Comparison of ENCODE assay signal across 17 cellular contexts in the genomic region with DNA sequence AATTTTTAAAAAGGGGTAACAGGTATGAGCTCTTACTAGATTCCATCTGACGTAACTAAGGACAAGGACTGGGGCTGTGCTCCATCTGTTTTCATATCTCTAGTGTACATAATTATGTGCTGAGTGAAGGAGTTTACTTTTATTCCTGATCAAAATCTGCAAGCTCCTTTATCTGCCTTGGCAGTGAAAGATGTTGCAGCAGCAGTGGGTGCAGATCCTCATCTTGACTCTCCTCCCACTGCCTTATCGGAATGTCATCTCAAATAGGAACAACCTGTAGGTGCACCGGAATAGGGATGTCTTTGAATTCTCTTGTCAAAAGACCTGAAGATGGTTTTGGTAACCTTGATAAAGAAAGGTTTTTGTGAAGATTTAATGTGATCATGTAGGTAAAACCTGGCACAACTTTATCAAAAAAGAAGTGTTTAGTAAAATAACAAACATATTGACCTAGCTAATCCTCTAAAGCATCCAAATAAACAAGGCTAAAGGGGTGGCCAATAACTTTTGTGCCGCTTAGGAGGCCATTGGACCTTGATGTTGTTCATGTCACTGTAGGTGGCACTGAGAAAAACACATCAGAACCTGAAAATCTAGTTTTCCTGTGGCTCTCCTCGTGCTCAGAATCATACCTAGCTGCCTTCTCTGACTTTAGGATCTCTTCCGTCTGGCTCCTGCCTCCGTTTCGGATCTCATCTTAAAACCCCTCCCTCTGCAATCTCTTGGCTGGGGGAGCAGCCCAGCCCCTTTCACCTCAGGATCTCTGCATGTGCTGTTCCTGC. TPM values are rescaled to one million over a fixed set of nuclear protein-coding genes. Genes with fewer than 3 reads are reported as not detected.
DNase-seq lines count a peak whose midpoint lies in the region; ATAC-seq, FAIRE-seq and TF ChIP-seq lines count a peak whose summit lies in the region.
"Had no signal": no experiment of that assay in that cellular context is flagged by ENCODE, and none has a peak within 500 bp of the region (broad histone marks: within the 10 kb centered on the region; RNA-seq: fewer than 3 reads in every experiment).

No MANE protein-coding gene starts in this region.

- H3K9me2 ChIP-seq in GM23338 (ENCODE audit: insufficient read depth) (no peaks in the 10 kb centered on the region), PC-9 (ENCODE audit: insufficient read depth) (no peaks in the 10 kb centered on the region)

- no peak for TF ChIP-seq CTCF in GM23338 (conservative IDR thresholded peaks at IDR 0.05; ENCODE audit: low read depth in 2 of 2)
- no peak for TF ChIP-seq CTCF in PC-9 (conservative IDR thresholded peaks at IDR 0.05)

- no peak overlapping the region for H3K4me3 Mint-ChIP-seq in GM23338
- H3K4me3 Mint-ChIP-seq: CD14-positive monocyte; CD8-positive, alpha-beta T cell had no signal

- BruUV-seq in PC-9 (replicated peaks; lab: Mats Ljungman, UMichigan), result no TSS peak

- peaks cover 16% of the 10 kb centered on the region for H3K9me3 Mint-ChIP-seq in GM23338

- H3K27me3 ChIP-seq in GM23338 (ENCODE audit: insufficient read depth) (no peaks in the 10 kb centered on the region), PC-9 (ENCODE audit: insufficient read depth, low read depth) (no peaks in the 10 kb centered on the region)
- H3K27me3 ChIP-seq: BE2C had no signal

- no peak overlapping the region for H3K27ac ChIP-seq in GM23338 (ENCODE audit: low read depth)
- no peak overlapping the region for H3K27ac ChIP-seq in PC-9
- H3K27ac ChIP-seq: A549 had no signal

- no peak for ATAC-seq in GM23338
- ATAC-seq: A549; CD8-positive, alpha-beta T cell; HCT116 had no signal

- H3K9me3 ChIP-seq in PC-9 (ENCODE audit: insufficient read depth, low read depth), result no peaks in the 10 kb centered on the region
- H3K9me3 ChIP-seq: BE2C had no signal

- no peak for FAIRE-seq in HTR-8/SVneo (lab: Jason Lieb, UNC)
- FAIRE-seq: A549, D721Med, H54 had no signal

- intact Hi-C loops in PC-9 (cut with micrococcal nuclease; ENCODE audit: unreplicated experiment), result no loop called here
- intact Hi-C loops in head of caudate nucleus (cut with DNase I), result no loop called here

- POLR2A ChIA-PET in PC-9 (lab: Charles Lee; ENCODE audit: unreplicated experiment) (no interaction called here), HEK293T (lab: Yijun Ruan, JAX) (no interaction called here)

- CTCF ChIA-PET in PC-9 (lab: Charles Lee) (no interaction called here), HEK293T (lab: Yijun Ruan, JAX) (interaction anchor here (1.5 kb wide), 1 partner anchor 11 kb away, joined by 7 read pairs; no protein-coding TSS in a partner anchor)

- H4K20me1 ChIP-seq in GM23338 (replicated peaks; ENCODE audit: insufficient read depth) (no peaks in the 10 kb centered on the region), PC-9 (ENCODE audit: insufficient read depth) (no peaks in the 10 kb centered on the region)

- H3K79me2 ChIP-seq in GM23338 (replicated peaks; ENCODE audit: insufficient read depth) (no peaks in the 10 kb centered on the region), PC-9 (ENCODE audit: low read depth) (no peaks in the 10 kb centered on the region)

- peaks cover 9% of the 10 kb centered on the region; the same call in 1 of the 3 replicates for H3K4me1 Mint-ChIP-seq in GM23338

- H3K27me3 Mint-ChIP-seq in GM23338 (ENCODE audit: insufficient read depth, low read depth, poor library complexity), result peaks cover 11% of the 10 kb centered on the region

- no peaks in the 10 kb centered on the region; the same call in 1 of the 2 replicates for H3K36me3 ChIP-seq in GM23338 (ENCODE audit: insufficient read depth)
- no peaks in the 10 kb centered on the region for H3K36me3 ChIP-seq in PC-9 (ENCODE audit: low read depth)
- H3K36me3 ChIP-seq: BE2C had no signal

- peak overlapping the region; percentile 90 for H2AFZ ChIP-seq in GM23338
- no peak overlapping the region for H2AFZ ChIP-seq in PC-9

- H3K4me2 ChIP-seq in GM23338 (no peak overlapping the region), PC-9 (0 out of 2 replicates have a peak overlapping the region, but pooled peaks have one; percentile 10)
- H3K4me2 ChIP-seq: A549 had no signal

- no peak for DNase-seq in GM23338 (ENCODE audit: low spot score)
- DNase-seq in PC-9, result no peak
- peak in 27 of 42 donors; percentile 8 to 80 (median 36) for DNase-seq in head of caudate nucleus
- DNase-seq in putamen (ENCODE audit: low spot score), result peak; percentile 75
- no peak for DNase-seq in HEK293T (ENCODE audit: extremely low spot score)
- no peak for DNase-seq in HTR-8/SVneo (ENCODE audit: insufficient read length, low spot score)
- DNase-seq in globus pallidus (ENCODE audit: low spot score), result no peak
- DNase-seq: BE2C; CD8-positive, alpha-beta T cell; COR-L47; GF-D8 had no signal

- peaks cover 6% of the 10 kb centered on the region; the same call in 1 of the 3 replicates for H3K36me3 Mint-ChIP-seq in GM23338 (ENCODE audit: low read depth)
- H3K36me3 Mint-ChIP-seq: CD14-positive monocyte; CD8-positive, alpha-beta T cell had no signal

- no peak overlapping the region for H3K4me3 ChIP-seq in GM23338
- no peak overlapping the region for H3K4me3 ChIP-seq in PC-9
- H3K4me3 ChIP-seq: A549 had no signal

- no peak overlapping the region for H3K27ac Mint-ChIP-seq in GM23338
- H3K27ac Mint-ChIP-seq: CD8-positive, alpha-beta T cell had no signal

- H3K4me1 ChIP-seq in GM23338 (ENCODE audit: insufficient read depth) (no peaks in the 10 kb centered on the region), PC-9 (replicated peaks; ENCODE audit: insufficient read depth) (no peaks in the 10 kb centered on the region)
- H3K4me1 ChIP-seq: A549, BE2C had no signal

- H3F3A ChIP-seq in GM23338 (replicated peaks; ENCODE audit: low read depth) (no peaks in the 10 kb centered on the region), PC-9 (ENCODE audit: insufficient read depth, low read depth) (no peaks in the 10 kb centered on the region)

TF ChIP-seq in GM23338, 12 proteins besides CTCF, POLR2A, EP300 and RAD21 (continues in another document):
- no peak for TF ChIP-seq EZH2phosphoT487 (IDR thresholded peaks at IDR 0.05; ENCODE audit: unreplicated experiment)
- TF ChIP-seq ZNF114 (CRISPR knock-in tag; IDR thresholded peaks at IDR 0.05), result no peak
- no peak for TF ChIP-seq JUNB (IDR thresholded peaks at IDR 0.05; ENCODE audit: unreplicated experiment)

TF ChIP-seq in HEK293T, 16 proteins besides CTCF, POLR2A, EP300 and RAD21:
- TF ChIP-seq TARDBP (IDR thresholded peaks at IDR 0.05) (no peak), SP1 (IDR thresholded peaks at IDR 0.05) (no peak), NFRKB (IDR thresholded peaks at IDR 0.05) (no peak), ELF4 (IDR thresholded peaks at IDR 0.05) (no peak), ZNF384 (IDR thresholded peaks at IDR 0.05) (no peak), CTBP1 (IDR thresholded peaks at IDR 0.05; ENCODE audit: borderline replicate concordance) (no peak)

RNA-seq across cellular contexts. Expression of a gene that starts 19.0 kb away (rescaled TPM):
- total RNA-seq in GM23338 (2014; rRNA removed; shearing (Covaris generic)), result 30.9 and 37.6 TPM in 2 replicates
- polyA plus RNA-seq in GM23338 (2016; fragmentation: Nextera tagmentation; extraction: Ambion mirVana), result 10.5 and 12.1 TPM in 2 replicates
- 1.7 and 2.5 TPM in 2 replicates for total RNA-seq in PC-9 (2021)
- polyA plus RNA-seq: AG04450 had no signal

Comparison
In these comparisons a context has a peak if more than half of its experiments do, and no peak if none do; other contexts are left out.
1. DNase-seq: peak in head of caudate nucleus (27 of 42) and putamen (single experiment); none in GM23338 (single experiment), PC-9 (0 of 2), HEK293T (single experiment), HTR-8/SVneo (single experiment) and globus pallidus (single experiment).